ENCODE assay signal across 8 cellular contexts in the genomic region with DNA sequence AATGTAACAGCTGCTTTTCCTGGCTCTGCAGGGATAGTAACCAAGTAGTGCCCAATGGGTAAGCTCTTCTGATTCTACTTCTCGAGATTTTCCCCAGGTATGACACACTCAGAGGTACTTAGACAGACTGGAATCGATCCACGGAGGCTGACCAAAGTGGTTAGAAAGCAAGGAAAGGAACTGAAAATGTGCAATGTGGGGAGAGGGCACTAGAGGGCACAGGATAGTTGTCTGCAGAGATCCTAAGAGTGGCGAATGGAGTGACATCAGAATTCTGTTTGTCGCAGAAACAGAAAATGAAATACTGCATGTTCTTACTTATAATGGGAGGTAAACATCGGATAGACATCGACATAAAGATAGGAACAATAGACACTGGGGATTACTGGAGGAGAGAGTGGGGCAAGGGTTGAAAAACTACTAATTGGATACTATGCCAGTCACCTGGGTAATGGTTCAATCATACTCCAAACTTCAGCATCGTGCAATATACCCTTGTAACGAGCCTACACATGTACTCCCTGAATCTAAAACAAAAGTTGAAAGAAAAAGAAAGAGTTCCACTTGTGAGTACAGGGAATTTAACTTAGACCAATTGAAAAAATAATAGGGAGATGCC. TPM values are rescaled to one million over a fixed set of nuclear protein-coding genes. Genes with fewer than 3 reads are reported as not detected.
DNase-seq lines count a peak whose midpoint lies in the region; ATAC-seq, FAIRE-seq and TF ChIP-seq lines count a peak whose summit lies in the region.

No MANE protein-coding gene starts in this region.

- H3K4me3 ChIP-seq in AG10803 (ENCODE audit: low read length) (no peak overlapping the region), OCI-LY7 (ENCODE audit: low read depth, low read length, poor library complexity, severe bottlenecking) (no peak overlapping the region), endocrine pancreas (ENCODE audit: control insufficient read depth, insufficient read depth, low read length) (peak overlapping the region; percentile 44), neuronal stem cell (ENCODE audit: low read length in 2 of 2) (no peak overlapping the region)
- no peak overlapping the region for H3K4me3 ChIP-seq in CD8-positive, alpha-beta T cell (ENCODE audit: low read depth, low read length)

- WGBS in neuronal stem cell (ENCODE audit: extremely low coverage in 2 of 2, insufficient read length in 2 of 2, insufficient replicate concordance in 1 of 2), 2 donors, result no CpG with 5 or more reads among the region's 9 CpGs

- no peak for FAIRE-seq in GM12891 (lab: Jason Lieb, UNC)

- H3K9me3 Mint-ChIP-seq in CD8-positive, alpha-beta T cell, result no peaks in the 10 kb centered on the region

- no peak overlapping the region for H3K14ac ChIP-seq in neuronal stem cell (ENCODE audit: low read length)

- H2BK120ac ChIP-seq in neuronal stem cell (ENCODE audit: low read depth, low read length), result no peak overlapping the region

- H3K4me1 Mint-ChIP-seq in CD8-positive, alpha-beta T cell (ENCODE audit: low read depth), result peaks cover 4% of the 10 kb centered on the region

- H3K9ac ChIP-seq in endocrine pancreas (ENCODE audit: control insufficient read depth, insufficient read depth, low read length), result no peak overlapping the region
- H3K9ac ChIP-seq in neuronal stem cell (ENCODE audit: low read depth, low read length, poor library complexity), result no peak overlapping the region

- peak; percentile 80 for ATAC-seq in HG02981 (IDR thresholded peaks at IDR 0.05; ENCODE audit: unreplicated experiment)
- ATAC-seq in CD8-positive, alpha-beta T cell, result no peak

- H2AK5ac ChIP-seq in neuronal stem cell (ENCODE audit: low read depth, low read length), result no peak overlapping the region

- H2AFZ ChIP-seq in OCI-LY7 (ENCODE audit: low read length) (no peak overlapping the region), neuronal stem cell (ENCODE audit: low read length) (no peak overlapping the region)

- H2BK12ac ChIP-seq in neuronal stem cell (ENCODE audit: low read length), result no peak overlapping the region

- no peaks in the 10 kb centered on the region for H3K79me2 ChIP-seq in OCI-LY7 (ENCODE audit: insufficient read depth, low read depth, low read length)

- POLR2A ChIA-PET in OCI-LY7 (lab: Charles Lee), result no interaction called here
- POLR2A ChIA-PET in CD8-positive, alpha-beta T cell (lab: Charles Lee), result no interaction called here

- H2BK5ac ChIP-seq in neuronal stem cell (ENCODE audit: low read length), result no peak overlapping the region

- H3K4ac ChIP-seq in neuronal stem cell (ENCODE audit: low read length), result no peak overlapping the region

- H3K27ac Mint-ChIP-seq in CD8-positive, alpha-beta T cell, result no peak overlapping the region

- TF ChIP-seq POLR2A in GM12891 (IDR thresholded peaks at IDR 0.05; ENCODE audit: low read depth, low read length), result no peak

- no peak overlapping the region for H4K91ac ChIP-seq in neuronal stem cell (ENCODE audit: low read depth, low read length, poor library complexity)

- no peak overlapping the region for H3K23ac ChIP-seq in neuronal stem cell (ENCODE audit: low read depth, low read length, poor library complexity)

- H3K9me3 ChIP-seq in OCI-LY7 (ENCODE audit: low read length), result no peaks in the 10 kb centered on the region
- H3K9me3 ChIP-seq in endocrine pancreas (ENCODE audit: control insufficient read depth, low read length), result no peaks in the 10 kb centered on the region
- no peaks in the 10 kb centered on the region for H3K9me3 ChIP-seq in neuronal stem cell (replicated peaks in 1 of 2; ENCODE audit: control insufficient read depth in 2 of 2, insufficient read depth in 1 of 2, low read depth in 1 of 2, low read length in 2 of 2)
- no peaks in the 10 kb centered on the region for H3K9me3 ChIP-seq in CD8-positive, alpha-beta T cell (ENCODE audit: low read length)

- no peak overlapping the region for H2BK15ac ChIP-seq in neuronal stem cell (ENCODE audit: low read length)

- H3K27ac ChIP-seq in OCI-LY7 (ENCODE audit: low read depth, low read length, poor library complexity, severe bottlenecking), result no peak overlapping the region
- H3K27ac ChIP-seq in neuronal stem cell (replicated peaks; ENCODE audit: low read length), result no peak overlapping the region
- no peak overlapping the region for H3K27ac ChIP-seq in CD8-positive, alpha-beta T cell (ENCODE audit: low read depth, low read length)

- peak; percentile 57 for TF ChIP-seq CTCF in AG10803 (conservative IDR thresholded peaks at IDR 0.05; ENCODE audit: low read length)
- peak; percentile 52 for TF ChIP-seq CTCF in OCI-LY7 (conservative IDR thresholded peaks at IDR 0.05; ENCODE audit: low read length)
- TF ChIP-seq CTCF in CD8-positive, alpha-beta T cell (IDR thresholded peaks at IDR 0.05), result no peak

- H3K36me3 ChIP-seq in OCI-LY7 (ENCODE audit: insufficient read depth, low read length) (no peaks in the 10 kb centered on the region), endocrine pancreas (ENCODE audit: control insufficient read depth, insufficient read depth, low read length) (no peaks in the 10 kb centered on the region), neuronal stem cell (replicated peaks in 1 of 2; ENCODE audit: control insufficient read depth in 2 of 2, insufficient read depth in 2 of 2, low read length in 2 of 2) (no peaks in the 10 kb centered on the region)
- H3K36me3 ChIP-seq in CD8-positive, alpha-beta T cell (ENCODE audit: insufficient read depth, low read length), result no peaks in the 10 kb centered on the region

- CTCF ChIA-PET in OCI-LY7 (lab: Charles Lee; ENCODE audit: unreplicated experiment), result no interaction called here
- CTCF ChIA-PET in CD8-positive, alpha-beta T cell (lab: Charles Lee), result interaction anchor here (0.8 to 1.3 kb wide), 4 partner anchors 10 to 48 kb away, joined by 3 to 18 read pairs (median 4); no protein-coding TSS in a partner anchor

- no peaks in the 10 kb centered on the region for H3K9me2 ChIP-seq in OCI-LY7 (ENCODE audit: insufficient read depth, low read length)

- no peaks in the 10 kb centered on the region for H3K79me1 ChIP-seq in neuronal stem cell (ENCODE audit: low read depth, low read length)

- no peaks in the 10 kb centered on the region for H3K27me3 Mint-ChIP-seq in CD8-positive, alpha-beta T cell (ENCODE audit: low read depth)

- H4K8ac ChIP-seq in neuronal stem cell (ENCODE audit: low read depth, low read length), result no peak overlapping the region

- peak; percentile 14 for DNase-seq in AG10803 (ENCODE audit: low read depth)
- DNase-seq in GM12891 (ENCODE audit: insufficient read length, low spot score), result no peak
- DNase-seq in OCI-LY7 (ENCODE audit: low spot score), result no peak
- DNase-seq in neuronal stem cell (ENCODE audit: low spot score), result peak; percentile 12
- no peak for DNase-seq in CD8-positive, alpha-beta T cell
- no peak for DNase-seq in NCI-H226

- BruUV-seq in OCI-LY7 (replicated peaks; lab: Mats Ljungman, UMichigan), result no TSS peak

- H3K27me3 ChIP-seq in endocrine pancreas (ENCODE audit: control insufficient read depth, insufficient read depth, low read length), result no peaks in the 10 kb centered on the region
- H3K27me3 ChIP-seq in neuronal stem cell (ENCODE audit: control insufficient read depth in 3 of 3, insufficient read depth in 3 of 3, low read depth in 1 of 3, low read length in 3 of 3), result no peaks in the 10 kb centered on the region
- no peaks in the 10 kb centered on the region for H3K27me3 ChIP-seq in CD8-positive, alpha-beta T cell (ENCODE audit: insufficient read depth, low read length)

- H3K4me3 Mint-ChIP-seq in CD8-positive, alpha-beta T cell, result no peak overlapping the region

- H3K4me2 ChIP-seq in OCI-LY7 (ENCODE audit: low read length), result no peak overlapping the region
- H3K4me2 ChIP-seq in neuronal stem cell (ENCODE audit: insufficient read depth, low read length, poor library complexity, severe bottlenecking), result no peak overlapping the region

- H3K36me3 Mint-ChIP-seq in CD8-positive, alpha-beta T cell, result peaks cover 24% of the 10 kb centered on the region

- H3K4me1 ChIP-seq in OCI-LY7 (ENCODE audit: insufficient read depth, low read length, poor library complexity, severe bottlenecking), result no peaks in the 10 kb centered on the region
- no peaks in the 10 kb centered on the region for H3K4me1 ChIP-seq in endocrine pancreas (ENCODE audit: control insufficient read depth, insufficient read depth, low read length)
- no peaks in the 10 kb centered on the region for H3K4me1 ChIP-seq in neuronal stem cell (ENCODE audit: control insufficient read depth in 2 of 2, insufficient read depth in 1 of 2, low read depth in 1 of 2, low read length in 2 of 2)
- H3K4me1 ChIP-seq in CD8-positive, alpha-beta T cell (ENCODE audit: insufficient read depth, low read length), result no peaks in the 10 kb centered on the region

- no peak overlapping the region for H3K18ac ChIP-seq in neuronal stem cell (ENCODE audit: low read length)

- intact Hi-C loops in OCI-LY7 (cut with micrococcal nuclease; ENCODE audit: unreplicated experiment), result no loop called here
- intact Hi-C loops in CD8-positive, alpha-beta T cell (cut with DNase I, micrococcal nuclease), result loop anchor here in 1 of 2 experiments (1.0 kb wide), 1 partner anchor 44 kb away; no protein-coding TSS in a partner anchor

- H4K20me1 ChIP-seq in OCI-LY7 (ENCODE audit: insufficient read depth, low read length), result no peaks in the 10 kb centered on the region

TF ChIP-seq in GM12891, 5 proteins besides CTCF, POLR2A, EP300 and RAD21:
- no peak for TF ChIP-seq TAF1 (IDR thresholded peaks at IDR 0.05; ENCODE audit: low read depth, low read length)
- 0 out of 2 replicates have a peak, but pooled peaks have one; percentile 14 for TF ChIP-seq SPI1 (IDR thresholded peaks at IDR 0.05; ENCODE audit: low read depth, low read length)
TF ChIP-seq in GM12891: peak in this region for 1.

RNA-seq across cellular contexts. Expression of a gene that starts 23.3 kb away (rescaled TPM):
- polyA plus RNA-seq in GM12891 (2012; ENCODE audit: low read depth, missing spikeins), result 0.04 TPM
- total RNA-seq in OCI-LY7 (2014; rRNA removed; shearing (Covaris generic)), result not detected in 2 replicates
- not detected in 2 replicates for total RNA-seq in OCI-LY7 (2022)
- polyA plus RNA-seq in neuronal stem cell (2013, experiment 1 of 2), result 0.25 TPM
- 0.30 TPM for polyA plus RNA-seq in neuronal stem cell (2013, experiment 2 of 2)
- under 1 TPM; 0.62 to 0.78 TPM for total RNA-seq in CD8-positive, alpha-beta T cell

Comparison
In these comparisons a context has a peak if more than half of its experiments do, and no peak if none do; other contexts are left out.
1. DNase-seq: peak in AG10803 (single experiment) and neuronal stem cell (single experiment); none in GM12891 (single experiment), OCI-LY7 (single experiment), CD8-positive, alpha-beta T cell (0 of 7) and NCI-H226 (single experiment).